1 cellular context compared by ENCODE assay signal in the genomic region with DNA sequence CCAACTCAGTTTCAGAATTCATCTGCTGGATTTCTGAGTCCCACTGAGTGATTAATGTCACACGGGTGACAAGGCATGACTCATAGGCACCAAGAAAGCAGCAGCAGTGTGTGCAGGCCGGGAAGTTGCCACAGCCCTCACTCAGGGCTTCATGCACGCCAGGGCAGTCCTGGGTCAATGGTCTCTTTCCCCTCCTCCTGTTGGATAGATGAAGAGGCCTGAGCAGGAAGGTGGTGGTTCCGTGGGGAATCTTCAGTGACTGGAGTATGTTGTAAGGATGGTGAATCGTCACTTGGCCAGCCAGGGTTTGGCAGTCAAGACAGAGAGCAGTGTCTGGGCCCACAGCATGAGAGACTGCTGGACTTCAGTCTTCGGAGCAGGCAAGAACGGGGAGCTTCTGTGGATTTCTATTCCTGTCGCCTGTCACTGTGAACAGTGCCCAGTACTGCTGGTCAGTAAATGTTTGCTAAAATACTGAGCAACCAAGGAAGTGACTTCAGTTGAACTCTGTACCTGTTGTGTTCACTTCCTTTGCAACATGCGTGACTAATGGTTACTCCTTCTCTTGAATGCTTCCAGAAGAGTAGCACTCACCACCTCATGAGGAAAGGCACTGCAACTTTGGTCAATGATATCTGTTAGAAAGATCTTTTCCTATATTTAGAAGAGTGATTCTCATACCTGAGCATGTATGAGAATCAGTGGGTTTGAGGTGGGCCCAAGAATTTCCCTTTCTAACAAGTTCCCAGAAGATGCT.
TF ChIP-seq lines count a peak whose summit lies in the region.

No MANE protein-coding gene starts in this region.

TF ChIP-seq in K562, 482 proteins besides CTCF, POLR2A, EP300 and RAD21 (continued from another document and continues in another):
- TF ChIP-seq, protein P1, sequence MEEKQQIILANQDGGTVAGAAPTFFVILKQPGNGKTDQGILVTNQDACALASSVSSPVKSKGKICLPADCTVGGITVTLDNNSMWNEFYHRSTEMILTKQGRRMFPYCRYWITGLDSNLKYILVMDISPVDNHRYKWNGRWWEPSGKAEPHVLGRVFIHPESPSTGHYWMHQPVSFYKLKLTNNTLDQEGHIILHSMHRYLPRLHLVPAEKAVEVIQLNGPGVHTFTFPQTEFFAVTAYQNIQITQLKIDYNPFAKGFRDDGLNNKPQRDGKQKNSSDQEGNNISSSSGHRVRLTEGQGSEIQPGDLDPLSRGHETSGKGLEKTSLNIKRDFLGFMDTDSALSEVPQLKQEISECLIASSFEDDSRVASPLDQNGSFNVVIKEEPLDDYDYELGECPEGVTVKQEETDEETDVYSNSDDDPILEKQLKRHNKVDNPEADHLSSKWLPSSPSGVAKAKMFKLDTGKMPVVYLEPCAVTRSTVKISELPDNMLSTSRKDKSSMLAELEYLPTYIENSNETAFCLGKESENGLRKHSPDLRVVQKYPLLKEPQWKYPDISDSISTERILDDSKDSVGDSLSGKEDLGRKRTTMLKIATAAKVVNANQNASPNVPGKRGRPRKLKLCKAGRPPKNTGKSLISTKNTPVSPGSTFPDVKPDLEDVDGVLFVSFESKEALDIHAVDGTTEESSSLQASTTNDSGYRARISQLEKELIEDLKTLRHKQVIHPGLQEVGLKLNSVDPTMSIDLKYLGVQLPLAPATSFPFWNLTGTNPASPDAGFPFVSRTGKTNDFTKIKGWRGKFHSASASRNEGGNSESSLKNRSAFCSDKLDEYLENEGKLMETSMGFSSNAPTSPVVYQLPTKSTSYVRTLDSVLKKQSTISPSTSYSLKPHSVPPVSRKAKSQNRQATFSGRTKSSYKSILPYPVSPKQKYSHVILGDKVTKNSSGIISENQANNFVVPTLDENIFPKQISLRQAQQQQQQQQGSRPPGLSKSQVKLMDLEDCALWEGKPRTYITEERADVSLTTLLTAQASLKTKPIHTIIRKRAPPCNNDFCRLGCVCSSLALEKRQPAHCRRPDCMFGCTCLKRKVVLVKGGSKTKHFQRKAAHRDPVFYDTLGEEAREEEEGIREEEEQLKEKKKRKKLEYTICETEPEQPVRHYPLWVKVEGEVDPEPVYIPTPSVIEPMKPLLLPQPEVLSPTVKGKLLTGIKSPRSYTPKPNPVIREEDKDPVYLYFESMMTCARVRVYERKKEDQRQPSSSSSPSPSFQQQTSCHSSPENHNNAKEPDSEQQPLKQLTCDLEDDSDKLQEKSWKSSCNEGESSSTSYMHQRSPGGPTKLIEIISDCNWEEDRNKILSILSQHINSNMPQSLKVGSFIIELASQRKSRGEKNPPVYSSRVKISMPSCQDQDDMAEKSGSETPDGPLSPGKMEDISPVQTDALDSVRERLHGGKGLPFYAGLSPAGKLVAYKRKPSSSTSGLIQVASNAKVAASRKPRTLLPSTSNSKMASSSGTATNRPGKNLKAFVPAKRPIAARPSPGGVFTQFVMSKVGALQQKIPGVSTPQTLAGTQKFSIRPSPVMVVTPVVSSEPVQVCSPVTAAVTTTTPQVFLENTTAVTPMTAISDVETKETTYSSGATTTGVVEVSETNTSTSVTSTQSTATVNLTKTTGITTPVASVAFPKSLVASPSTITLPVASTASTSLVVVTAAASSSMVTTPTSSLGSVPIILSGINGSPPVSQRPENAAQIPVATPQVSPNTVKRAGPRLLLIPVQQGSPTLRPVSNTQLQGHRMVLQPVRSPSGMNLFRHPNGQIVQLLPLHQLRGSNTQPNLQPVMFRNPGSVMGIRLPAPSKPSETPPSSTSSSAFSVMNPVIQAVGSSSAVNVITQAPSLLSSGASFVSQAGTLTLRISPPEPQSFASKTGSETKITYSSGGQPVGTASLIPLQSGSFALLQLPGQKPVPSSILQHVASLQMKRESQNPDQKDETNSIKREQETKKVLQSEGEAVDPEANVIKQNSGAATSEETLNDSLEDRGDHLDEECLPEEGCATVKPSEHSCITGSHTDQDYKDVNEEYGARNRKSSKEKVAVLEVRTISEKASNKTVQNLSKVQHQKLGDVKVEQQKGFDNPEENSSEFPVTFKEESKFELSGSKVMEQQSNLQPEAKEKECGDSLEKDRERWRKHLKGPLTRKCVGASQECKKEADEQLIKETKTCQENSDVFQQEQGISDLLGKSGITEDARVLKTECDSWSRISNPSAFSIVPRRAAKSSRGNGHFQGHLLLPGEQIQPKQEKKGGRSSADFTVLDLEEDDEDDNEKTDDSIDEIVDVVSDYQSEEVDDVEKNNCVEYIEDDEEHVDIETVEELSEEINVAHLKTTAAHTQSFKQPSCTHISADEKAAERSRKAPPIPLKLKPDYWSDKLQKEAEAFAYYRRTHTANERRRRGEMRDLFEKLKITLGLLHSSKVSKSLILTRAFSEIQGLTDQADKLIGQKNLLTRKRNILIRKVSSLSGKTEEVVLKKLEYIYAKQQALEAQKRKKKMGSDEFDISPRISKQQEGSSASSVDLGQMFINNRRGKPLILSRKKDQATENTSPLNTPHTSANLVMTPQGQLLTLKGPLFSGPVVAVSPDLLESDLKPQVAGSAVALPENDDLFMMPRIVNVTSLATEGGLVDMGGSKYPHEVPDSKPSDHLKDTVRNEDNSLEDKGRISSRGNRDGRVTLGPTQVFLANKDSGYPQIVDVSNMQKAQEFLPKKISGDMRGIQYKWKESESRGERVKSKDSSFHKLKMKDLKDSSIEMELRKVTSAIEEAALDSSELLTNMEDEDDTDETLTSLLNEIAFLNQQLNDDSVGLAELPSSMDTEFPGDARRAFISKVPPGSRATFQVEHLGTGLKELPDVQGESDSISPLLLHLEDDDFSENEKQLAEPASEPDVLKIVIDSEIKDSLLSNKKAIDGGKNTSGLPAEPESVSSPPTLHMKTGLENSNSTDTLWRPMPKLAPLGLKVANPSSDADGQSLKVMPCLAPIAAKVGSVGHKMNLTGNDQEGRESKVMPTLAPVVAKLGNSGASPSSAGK (IDR thresholded peaks at IDR 0.05), result peak; percentile 42
- TF ChIP-seq ZBTB17 (CRISPR knock-in tag; IDR thresholded peaks at IDR 0.05), result 0 out of 2 replicates have a peak, but pooled peaks have one; percentile 26
- TF ChIP-seq RB1 (IDR thresholded peaks at IDR 0.05; ENCODE audit: low read depth), result no peak
- no peak for TF ChIP-seq WHSC1 (IDR thresholded peaks at IDR 0.05; ENCODE audit: low read length)
- TF ChIP-seq MXI1 (IDR thresholded peaks at IDR 0.05; ENCODE audit: low read depth, low read length), result no peak
- no peak for TF ChIP-seq ZNF253 (CRISPR knock-in tag; conservative IDR thresholded peaks at IDR 0.05)
- 0 out of 2 replicates have a peak, but pooled peaks have one; percentile 14 for TF ChIP-seq MYC (IDR thresholded peaks at IDR 0.05; ENCODE audit: low read depth, low read length)
- TF ChIP-seq MYC (CRISPR knock-in tag; IDR thresholded peaks at IDR 0.05; ENCODE audit: borderline replicate concordance, low read depth), result no peak
- peak in 1 of 2 experiments; percentile 39; a peak in 1 of 3 replicates for TF ChIP-seq CBX3 (IDR thresholded peaks at IDR 0.05; ENCODE audit: borderline replicate concordance in 1 of 2, low read length in 2 of 2)
- TF ChIP-seq, protein P2, sequence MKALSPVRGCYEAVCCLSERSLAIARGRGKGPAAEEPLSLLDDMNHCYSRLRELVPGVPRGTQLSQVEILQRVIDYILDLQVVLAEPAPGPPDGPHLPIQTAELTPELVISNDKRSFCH (CRISPR knock-in tag; IDR thresholded peaks at IDR 0.05), result no peak
- TF ChIP-seq, protein P2 (tag; IDR thresholded peaks at IDR 0.05), result peak; percentile 58; the same call in 1 of the 2 replicates
- no peak for TF ChIP-seq SREBF1 (IDR thresholded peaks at IDR 0.05; ENCODE audit: borderline replicate concordance, low read depth, low read length)
- TF ChIP-seq CXXC5 (CRISPR knock-in tag; IDR thresholded peaks at IDR 0.05), result peak; percentile 55; the same call in 1 of the 2 replicates
- TF ChIP-seq, protein P3, sequence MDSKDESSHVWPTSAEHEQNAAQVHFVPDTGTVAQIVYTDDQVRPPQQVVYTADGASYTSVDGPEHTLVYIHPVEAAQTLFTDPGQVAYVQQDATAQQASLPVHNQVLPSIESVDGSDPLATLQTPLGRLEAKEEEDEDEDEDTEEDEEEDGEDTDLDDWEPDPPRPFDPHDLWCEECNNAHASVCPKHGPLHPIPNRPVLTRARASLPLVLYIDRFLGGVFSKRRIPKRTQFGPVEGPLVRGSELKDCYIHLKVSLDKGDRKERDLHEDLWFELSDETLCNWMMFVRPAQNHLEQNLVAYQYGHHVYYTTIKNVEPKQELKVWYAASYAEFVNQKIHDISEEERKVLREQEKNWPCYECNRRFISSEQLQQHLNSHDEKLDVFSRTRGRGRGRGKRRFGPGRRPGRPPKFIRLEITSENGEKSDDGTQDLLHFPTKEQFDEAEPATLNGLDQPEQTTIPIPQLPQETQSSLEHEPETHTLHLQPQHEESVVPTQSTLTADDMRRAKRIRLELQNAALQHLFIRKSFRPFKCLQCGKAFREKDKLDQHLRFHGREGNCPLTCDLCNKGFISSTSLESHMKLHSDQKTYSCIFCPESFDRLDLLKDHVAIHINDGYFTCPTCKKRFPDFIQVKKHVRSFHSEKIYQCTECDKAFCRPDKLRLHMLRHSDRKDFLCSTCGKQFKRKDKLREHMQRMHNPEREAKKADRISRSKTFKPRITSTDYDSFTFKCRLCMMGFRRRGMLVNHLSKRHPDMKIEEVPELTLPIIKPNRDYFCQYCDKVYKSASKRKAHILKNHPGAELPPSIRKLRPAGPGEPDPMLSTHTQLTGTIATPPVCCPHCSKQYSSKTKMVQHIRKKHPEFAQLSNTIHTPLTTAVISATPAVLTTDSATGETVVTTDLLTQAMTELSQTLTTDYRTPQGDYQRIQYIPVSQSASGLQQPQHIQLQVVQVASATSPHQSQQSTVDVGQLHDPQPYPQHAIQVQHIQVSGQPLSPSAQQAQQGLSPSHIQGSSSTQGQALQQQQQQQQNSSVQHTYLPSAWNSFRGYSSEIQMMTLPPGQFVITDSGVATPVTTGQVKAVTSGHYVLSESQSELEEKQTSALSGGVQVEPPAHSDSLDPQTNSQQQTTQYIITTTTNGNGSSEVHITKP (IDR thresholded peaks at IDR 0.05; ENCODE audit: partially characterized antibody), result peak; percentile 29
- TF ChIP-seq ELF1 (tag; IDR thresholded peaks at IDR 0.05), result 0 out of 2 replicates have a peak, but pooled peaks have one; percentile 9
- no peak for TF ChIP-seq PCBP2 (IDR thresholded peaks at IDR 0.05; ENCODE audit: low read depth, low read length, poor library complexity, severe bottlenecking)
- TF ChIP-seq, protein P4, sequence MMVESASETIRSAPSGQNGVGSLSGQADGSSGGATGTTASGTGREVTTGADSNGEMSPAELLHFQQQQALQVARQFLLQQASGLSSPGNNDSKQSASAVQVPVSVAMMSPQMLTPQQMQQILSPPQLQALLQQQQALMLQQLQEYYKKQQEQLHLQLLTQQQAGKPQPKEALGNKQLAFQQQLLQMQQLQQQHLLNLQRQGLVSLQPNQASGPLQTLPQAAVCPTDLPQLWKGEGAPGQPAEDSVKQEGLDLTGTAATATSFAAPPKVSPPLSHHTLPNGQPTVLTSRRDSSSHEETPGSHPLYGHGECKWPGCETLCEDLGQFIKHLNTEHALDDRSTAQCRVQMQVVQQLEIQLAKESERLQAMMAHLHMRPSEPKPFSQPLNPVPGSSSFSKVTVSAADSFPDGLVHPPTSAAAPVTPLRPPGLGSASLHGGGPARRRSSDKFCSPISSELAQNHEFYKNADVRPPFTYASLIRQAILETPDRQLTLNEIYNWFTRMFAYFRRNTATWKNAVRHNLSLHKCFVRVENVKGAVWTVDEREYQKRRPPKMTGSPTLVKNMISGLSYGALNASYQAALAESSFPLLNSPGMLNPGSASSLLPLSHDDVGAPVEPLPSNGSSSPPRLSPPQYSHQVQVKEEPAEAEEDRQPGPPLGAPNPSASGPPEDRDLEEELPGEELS (CRISPR knock-in tag; IDR thresholded peaks at IDR 0.05; ENCODE audit: borderline replicate concordance), result no peak
- TF ChIP-seq ZFPM2 (CRISPR knock-in tag; IDR thresholded peaks at IDR 0.05), result no peak
- no peak for TF ChIP-seq HSF4 (CRISPR knock-in tag; IDR thresholded peaks at IDR 0.05; ENCODE audit: borderline replicate concordance)
- TF ChIP-seq CREM (IDR thresholded peaks at IDR 0.05; ENCODE audit: low read depth), result peak; percentile 70
- TF ChIP-seq MEIS2 (IDR thresholded peaks at IDR 0.05; ENCODE audit: partially characterized antibody), result peak; percentile 100
- TF ChIP-seq L3MBTL2 (IDR thresholded peaks at IDR 0.05), result peak; percentile 65
- TF ChIP-seq, protein P5, sequence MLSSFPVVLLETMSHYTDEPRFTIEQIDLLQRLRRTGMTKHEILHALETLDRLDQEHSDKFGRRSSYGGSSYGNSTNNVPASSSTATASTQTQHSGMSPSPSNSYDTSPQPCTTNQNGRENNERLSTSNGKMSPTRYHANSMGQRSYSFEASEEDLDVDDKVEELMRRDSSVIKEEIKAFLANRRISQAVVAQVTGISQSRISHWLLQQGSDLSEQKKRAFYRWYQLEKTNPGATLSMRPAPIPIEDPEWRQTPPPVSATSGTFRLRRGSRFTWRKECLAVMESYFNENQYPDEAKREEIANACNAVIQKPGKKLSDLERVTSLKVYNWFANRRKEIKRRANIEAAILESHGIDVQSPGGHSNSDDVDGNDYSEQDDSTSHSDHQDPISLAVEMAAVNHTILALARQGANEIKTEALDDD (IDR thresholded peaks at IDR 0.05), result peak; percentile 38; the same call in 1 of the 2 replicates
- no peak; the same call in 1 of the 2 replicates for TF ChIP-seq NR2C2 (CRISPR knock-in tag; IDR thresholded peaks at IDR 0.05)
- TF ChIP-seq NR2C2 (tag; IDR thresholded peaks at IDR 0.05), result peak; percentile 91
- TF ChIP-seq, protein P6, sequence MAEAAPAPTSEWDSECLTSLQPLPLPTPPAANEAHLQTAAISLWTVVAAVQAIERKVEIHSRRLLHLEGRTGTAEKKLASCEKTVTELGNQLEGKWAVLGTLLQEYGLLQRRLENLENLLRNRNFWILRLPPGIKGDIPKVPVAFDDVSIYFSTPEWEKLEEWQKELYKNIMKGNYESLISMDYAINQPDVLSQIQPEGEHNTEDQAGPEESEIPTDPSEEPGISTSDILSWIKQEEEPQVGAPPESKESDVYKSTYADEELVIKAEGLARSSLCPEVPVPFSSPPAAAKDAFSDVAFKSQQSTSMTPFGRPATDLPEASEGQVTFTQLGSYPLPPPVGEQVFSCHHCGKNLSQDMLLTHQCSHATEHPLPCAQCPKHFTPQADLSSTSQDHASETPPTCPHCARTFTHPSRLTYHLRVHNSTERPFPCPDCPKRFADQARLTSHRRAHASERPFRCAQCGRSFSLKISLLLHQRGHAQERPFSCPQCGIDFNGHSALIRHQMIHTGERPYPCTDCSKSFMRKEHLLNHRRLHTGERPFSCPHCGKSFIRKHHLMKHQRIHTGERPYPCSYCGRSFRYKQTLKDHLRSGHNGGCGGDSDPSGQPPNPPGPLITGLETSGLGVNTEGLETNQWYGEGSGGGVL (CRISPR knock-in tag; IDR thresholded peaks at IDR 0.05), result no peak
- TF ChIP-seq, protein P7, sequence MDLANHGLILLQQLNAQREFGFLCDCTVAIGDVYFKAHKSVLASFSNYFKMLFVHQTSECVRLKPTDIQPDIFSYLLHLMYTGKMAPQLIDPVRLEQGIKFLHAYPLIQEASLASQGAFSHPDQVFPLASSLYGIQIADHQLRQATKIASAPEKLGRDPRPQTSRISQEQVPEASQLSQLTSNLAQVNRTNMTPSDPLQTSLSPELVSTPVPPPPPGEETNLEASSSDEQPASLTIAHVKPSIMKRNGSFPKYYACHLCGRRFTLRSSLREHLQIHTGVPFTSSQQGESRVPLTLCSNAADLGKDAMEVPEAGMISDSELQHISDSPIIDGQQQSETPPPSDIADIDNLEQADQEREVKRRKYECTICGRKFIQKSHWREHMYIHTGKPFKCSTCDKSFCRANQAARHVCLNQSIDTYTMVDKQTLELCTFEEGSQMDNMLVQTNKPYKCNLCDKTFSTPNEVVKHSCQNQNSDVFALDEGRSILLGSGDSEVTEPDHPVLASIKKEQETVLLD (IDR thresholded peaks at IDR 0.05), result peak; percentile 35; the same call in 1 of the 2 replicates
